1 cellular context compared by ENCODE assay signal in the genomic region with DNA sequence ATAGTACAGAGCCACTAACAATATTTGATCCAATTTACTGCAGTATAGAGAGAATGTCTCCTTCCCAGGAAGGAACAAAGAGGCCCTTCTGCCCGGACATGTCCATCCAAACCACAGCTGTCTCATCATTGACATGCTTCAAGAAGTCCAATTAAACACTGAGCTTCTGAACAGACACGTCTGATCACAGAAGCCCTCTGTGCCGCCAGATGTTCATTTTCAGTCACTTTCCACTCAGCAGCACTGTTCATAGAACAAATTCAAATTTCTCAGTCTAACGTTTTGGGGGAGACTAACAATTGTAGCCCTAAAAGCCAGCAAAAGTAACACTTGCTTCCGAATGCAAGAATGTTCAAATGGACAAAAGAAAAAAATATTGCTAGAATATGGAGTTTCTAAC.
TF ChIP-seq lines count a peak whose summit lies in the region.

No MANE protein-coding gene starts in this region.

TF ChIP-seq in HepG2, 621 proteins besides CTCF, POLR2A, EP300 and RAD21:
- TF ChIP-seq ZNF777 (CRISPR knock-in tag; IDR thresholded peaks at IDR 0.05) (peak; percentile 20; the same call in 1 of the 2 replicates), PLRG1 (conservative IDR thresholded peaks at IDR 0.05) (no peak)
TF ChIP-seq in HepG2: peak in this region for 1.
